Comparison of ENCODE assay signal across 17 cellular contexts in genomic region chr3:133536635-133536980, GRCh38. TPM values are rescaled to one million over a fixed set of nuclear protein-coding genes. Genes with fewer than 3 reads are reported as not detected.
A peak's percentile ranks its signal among the peaks of the same experiment; 100 is the strongest.
DNase-seq lines count a peak whose midpoint lies in the region; ATAC-seq, FAIRE-seq and TF ChIP-seq lines count a peak whose summit lies in the region.
"Had no signal": no experiment of that assay in that cellular context is flagged by ENCODE, and none has a peak within 500 bp of the region (broad histone marks: within the 10 kb centered on the region; RNA-seq: fewer than 3 reads in every experiment).

No MANE protein-coding gene starts in this region.

- H2AK9ac ChIP-seq in IMR-90 (replicated peaks; ENCODE audit: low read depth, low read length, poor library complexity), result peak overlapping the region; percentile 17

- no peaks in the 10 kb centered on the region for H3K4me1 Mint-ChIP-seq in activated CD4-positive, alpha-beta T cell treated with anti-CD3 and anti-CD28 coated beads for 36 hours
- H3K4me1 Mint-ChIP-seq: CD4-positive, CD25-positive, alpha-beta regulatory T cell had no signal

- peak overlapping the region; percentile 70 for H3K23ac ChIP-seq in IMR-90 (ENCODE audit: low read depth, low read length)

- H3K9me3 ChIP-seq in IMR-90 (ENCODE audit: control insufficient read depth, insufficient read depth, low read length), result 0 out of 2 replicates have a peak, but pooled peaks cover 2% of the 10 kb centered on the region
- no peaks in the 10 kb centered on the region for H3K9me3 ChIP-seq in adrenal gland (replicated peaks in 1 of 3)
- no peaks in the 10 kb centered on the region for H3K9me3 ChIP-seq in right lobe of liver
- H3K9me3 ChIP-seq in spleen, result peaks cover 0 to 16% (median 8%) of the 10 kb centered on the region in 8 donors

- peaks cover 0 to 3% of the 10 kb centered on the region in 2 experiments; a peak in 1 of 4 replicates for H3K79me1 ChIP-seq in IMR-90 (ENCODE audit: low read depth in 1 of 2, low read length in 2 of 2)

- peak overlapping the region; percentile 68 for H2AFZ ChIP-seq in IMR-90 (replicated peaks; ENCODE audit: low read length, poor library complexity)

- H3K9me3 Mint-ChIP-seq in activated CD4-positive, alpha-beta T cell treated with anti-CD3 and anti-CD28 coated beads for 36 hours (ENCODE audit: low read depth), result no peaks in the 10 kb centered on the region
- H3K9me3 Mint-ChIP-seq: effector memory CD8-positive, alpha-beta T cell had no signal

- in situ Hi-C loops in IMR-90 (cut with MboI; ENCODE audit: low sequenced_read_pairs), result no loop called here

- FAIRE-seq in GM12891 (lab: Jason Lieb, UNC), result no peak
- FAIRE-seq: bronchial epithelial cell had no signal

- peak overlapping the region; percentile 87 for H2BK5ac ChIP-seq in IMR-90 (ENCODE audit: low read depth, low read length, poor library complexity, severe bottlenecking)

- POLR2A ChIA-PET in IMR-90 (lab: Charles Lee; ENCODE audit: unreplicated experiment), result interaction anchor here (0.7 kb wide), 1 partner anchor 34 kb away, joined by 4 read pairs; no protein-coding TSS in a partner anchor
- POLR2A ChIA-PET in activated CD4-positive, alpha-beta T cell treated with anti-CD3 and anti-CD28 coated beads for 36 hours (lab: Charles Lee), result no interaction called here

- TF ChIP-seq CTCF in IMR-90 (conservative IDR thresholded peaks at IDR 0.05; ENCODE audit: low read depth, low read length), result no peak
- no peak for TF ChIP-seq CTCF in adrenal gland (IDR thresholded peaks at IDR 0.05)
- TF ChIP-seq CTCF in right lobe of liver (IDR thresholded peaks at IDR 0.05), result no peak
- no peak for TF ChIP-seq CTCF in spleen (IDR thresholded peaks at IDR 0.05 in 8 of 11, conservative IDR thresholded peaks at IDR 0.05 in 3 of 11)

- H4K5ac ChIP-seq in IMR-90 (ENCODE audit: low read depth, low read length), result peak overlapping the region; percentile 68

- H3K27ac Mint-ChIP-seq in activated CD4-positive, alpha-beta T cell treated with anti-CD3 and anti-CD28 coated beads for 36 hours, result no peak overlapping the region
- H3K27ac Mint-ChIP-seq: CD4-positive, CD25-positive, alpha-beta regulatory T cell; effector memory CD8-positive, alpha-beta T cell; stimulated activated naive CD8-positive, alpha-beta T cell treated with anti-CD3 and anti-CD28 coated beads, Interleukin-15, Interleukin-2, amounts not matched to agents 100 ng/mL and 50 ng/mL, for 24 hours had no signal

- WGBS in IMR-90 (ENCODE audit: extremely low coverage in 2 of 2, insufficient read length in 1 of 2), 2 experiments, result no CpG with 5 or more reads among the region's 1 CpG
- WGBS in adrenal gland, 4 donors, result 71 to 85% (median 76%) methylated on average over 1 of the region's 1 CpG
- 86% methylated on average over 1 of the region's 1 CpG for WGBS in right lobe of liver (ENCODE audit: insufficient coverage, low coverage, low lambda C conversion rate, missing lambda C conversion rate)
- WGBS in spleen, 5 donors, result 50 to 100% (median 85%) methylated on average over 1 of the region's 1 CpG

- H3K4me1 ChIP-seq in IMR-90 (ENCODE audit: control insufficient read depth, insufficient read depth, low read length) (peaks cover 29% of the 10 kb centered on the region), adrenal gland (replicated peaks in 1 of 2) (peaks cover 16 to 17% of the 10 kb centered on the region in 2 donors), right lobe of liver (peaks cover 0 to 32% (median 11%) of the 10 kb centered on the region in 4 donors), spleen (peaks cover 0 to 31% (median 26%) of the 10 kb centered on the region in 6 donors)

- H4K91ac ChIP-seq in IMR-90 (ENCODE audit: insufficient read depth, low read depth, low read length), result peak overlapping the region; percentile 79

- BruUV-seq in IMR-90 (replicated peaks; lab: Mats Ljungman, UMichigan), result no TSS peak

- DNase-seq in IMR-90, result no peak
- no peak for DNase-seq in adrenal gland
- no peak for DNase-seq in right lobe of liver
- no peak for DNase-seq in spleen
- DNase-seq in LoVo (ENCODE audit: low spot score), result no peak
- DNase-seq in GM12891 (ENCODE audit: insufficient read length, low spot score), result no peak
- DNase-seq in cerebellar nuclear complex (lab: John Stamatoyannopoulos, UW), result no peak
- no peak for DNase-seq in activated CD4-positive, alpha-beta T cell treated with anti-CD3 and anti-CD28 coated beads for 36 hours
- DNase-seq: activated CD4-positive, CD25-positive, alpha-beta regulatory T cell treated with anti-CD3 and anti-CD28 coated beads, Interleukin-2, amount 50 U/mL, for 72 hours; activated gamma-delta T cell; CD4-positive, CD25-positive, alpha-beta regulatory T cell; effector memory CD8-positive, alpha-beta T cell; NCI-H1417 treated with DMSO at 0.1 percent for 48 hours; occipital lobe; T-helper 1 cell had no signal

- peak; percentile 59 for ATAC-seq in IMR-90 (ENCODE audit: low read depth)
- ATAC-seq in right lobe of liver, result no peak
- ATAC-seq in activated CD4-positive, alpha-beta T cell treated with anti-CD3 and anti-CD28 coated beads for 36 hours, result no peak
- ATAC-seq: effector memory CD8-positive, alpha-beta T cell had no signal

- H3K14ac ChIP-seq in IMR-90 (replicated peaks; ENCODE audit: low read depth, low read length), result peak overlapping the region; percentile 94

- CTCF ChIA-PET in IMR-90 (lab: Yijun Ruan, JAX), result interaction anchor here (0.7 to 1.3 kb wide), 4 partner anchors 11 to 37 kb away, joined by 3 to 4 read pairs (median 4); partner anchors contain the start of gene CDV3
- CTCF ChIA-PET in activated CD4-positive, alpha-beta T cell treated with anti-CD3 and anti-CD28 coated beads for 36 hours (lab: Charles Lee), result no interaction called here

- no peaks in the 10 kb centered on the region for H3K36me3 Mint-ChIP-seq in activated CD4-positive, alpha-beta T cell treated with anti-CD3 and anti-CD28 coated beads for 36 hours (ENCODE audit: low read depth)
- H3K36me3 Mint-ChIP-seq: CD4-positive, CD25-positive, alpha-beta regulatory T cell had no signal

- no peaks in the 10 kb centered on the region for H3K36me3 ChIP-seq in IMR-90 (ENCODE audit: control insufficient read depth, insufficient read depth, low read length)
- no peaks in the 10 kb centered on the region for H3K36me3 ChIP-seq in adrenal gland (replicated peaks in 1 of 2)
- no peaks in the 10 kb centered on the region for H3K36me3 ChIP-seq in right lobe of liver
- no peaks in the 10 kb centered on the region for H3K36me3 ChIP-seq in spleen

- H3K18ac ChIP-seq in IMR-90 (ENCODE audit: low read depth, low read length), result peak overlapping the region; percentile 93

- H4K8ac ChIP-seq in IMR-90 (ENCODE audit: low read depth in 2 of 2, low read length in 2 of 2), result peak overlapping the region; percentile 28 to 78; a peak in 3 of 4 replicates

- H4K20me1 ChIP-seq in IMR-90 (ENCODE audit: insufficient read depth, low read length), result no peaks in the 10 kb centered on the region

- no peaks in the 10 kb centered on the region for H3K27me3 Mint-ChIP-seq in activated CD4-positive, alpha-beta T cell treated with anti-CD3 and anti-CD28 coated beads for 36 hours
- H3K27me3 Mint-ChIP-seq: CD4-positive, CD25-positive, alpha-beta regulatory T cell; stimulated activated naive CD8-positive, alpha-beta T cell treated with anti-CD3 and anti-CD28 coated beads, Interleukin-15, Interleukin-2, amounts not matched to agents 100 ng/mL and 50 ng/mL, for 24 hours had no signal

- peak overlapping the region; percentile 3; the same call in 1 of the 2 replicates for H3K9ac ChIP-seq in IMR-90 (ENCODE audit: low read depth, low read length)

- H3K56ac ChIP-seq in IMR-90 (ENCODE audit: extremely low read depth, insufficient read depth, low read length), result peak overlapping the region; percentile 54; the same call in 1 of the 2 replicates

- TF ChIP-seq POLR2A in IMR-90 (IDR thresholded peaks at IDR 0.05; ENCODE audit: low read depth, low read length) (no peak), adrenal gland (IDR thresholded peaks at IDR 0.05) (no peak), right lobe of liver (IDR thresholded peaks at IDR 0.05) (no peak), spleen (IDR thresholded peaks at IDR 0.05) (no peak), GM12891 (IDR thresholded peaks at IDR 0.05; ENCODE audit: low read depth, low read length) (no peak)

- no peak overlapping the region for H3K4me3 Mint-ChIP-seq in activated CD4-positive, alpha-beta T cell treated with anti-CD3 and anti-CD28 coated beads for 36 hours
- H3K4me3 Mint-ChIP-seq: CD4-positive, CD25-positive, alpha-beta regulatory T cell; effector memory CD8-positive, alpha-beta T cell; stimulated activated naive CD8-positive, alpha-beta T cell treated with anti-CD3 and anti-CD28 coated beads, Interleukin-15, Interleukin-2, amounts not matched to agents 100 ng/mL and 50 ng/mL, for 24 hours had no signal

- intact Hi-C loops in IMR-90 (cut with micrococcal nuclease), result loop anchor here (1.0 kb wide), 1 partner anchor 37 kb away; the partner anchor contains the start of gene CDV3
- intact Hi-C loops in adrenal gland (cut with DNase I), result no loop called here
- intact Hi-C loops in right lobe of liver (cut with DNase I), result no loop called here
- intact Hi-C loops in spleen (cut with DNase I; ENCODE audit: low total_unique reads), result no loop called here
- intact Hi-C loops in activated CD4-positive, alpha-beta T cell treated with anti-CD3 and anti-CD28 coated beads for 36 hours (cut with DNase I, micrococcal nuclease), result no loop called here

- peak overlapping the region; percentile 94 for H2BK120ac ChIP-seq in IMR-90 (ENCODE audit: low read depth, low read length)

- H3K9me1 ChIP-seq in IMR-90 (ENCODE audit: insufficient read depth, low read length), result peaks cover 25% of the 10 kb centered on the region

- TF ChIP-seq RAD21 in IMR-90 (IDR thresholded peaks at IDR 0.05; ENCODE audit: low read length), result no peak

- H2BK20ac ChIP-seq in IMR-90 (ENCODE audit: low read depth, low read length), result peak overlapping the region; percentile 89

- dilution Hi-C loops in IMR-90 (cut with HindIII; ENCODE audit: low sequenced_read_pairs, unreplicated experiment), result no loop called here

- H3K27me3 ChIP-seq in IMR-90 (ENCODE audit: control insufficient read depth, insufficient read depth, low read length) (no peaks in the 10 kb centered on the region), adrenal gland (no peaks in the 10 kb centered on the region), right lobe of liver (no peaks in the 10 kb centered on the region), spleen (replicated peaks in 1 of 7) (no peaks in the 10 kb centered on the region)

- peak overlapping the region; percentile 93 for H3K4ac ChIP-seq in IMR-90 (ENCODE audit: low read depth, low read length)

- H3K4me3 ChIP-seq in IMR-90 (ENCODE audit: insufficient read depth, low read depth, low read length), result no peak overlapping the region
- no peak overlapping the region for H3K4me3 ChIP-seq in adrenal gland
- no peak overlapping the region for H3K4me3 ChIP-seq in right lobe of liver
- no peak overlapping the region for H3K4me3 ChIP-seq in spleen

- peak overlapping the region; percentile 87 for H2AK5ac ChIP-seq in IMR-90 (ENCODE audit: low read depth, low read length)

- peak overlapping the region; percentile 90 for H3K27ac ChIP-seq in IMR-90 (ENCODE audit: insufficient read depth, low read length)
- peak overlapping the region in 3 of 5 donors; percentile 31 to 63 (median 57) for H3K27ac ChIP-seq in adrenal gland
- H3K27ac ChIP-seq in right lobe of liver, result peak overlapping the region; percentile 61 to 81 (median 67)
- H3K27ac ChIP-seq in spleen, result peak overlapping the region; percentile 28 to 78 (median 70)

- peak overlapping the region; percentile 83; the same call in 2 of the 3 replicates for H2BK15ac ChIP-seq in IMR-90 (ENCODE audit: low read depth, low read length)

- peak overlapping the region; percentile 50 for H3K4me2 ChIP-seq in IMR-90 (ENCODE audit: low read depth, low read length)

RNA-seq across cellular contexts. Expression of gene CDV3, which starts 36.9 kb away (rescaled TPM):
- 120 and 189 TPM in 2 replicates for total RNA-seq in IMR-90 (2012; rRNA removed)
- 78.1 and 93.6 TPM in 2 replicates for polyA plus RNA-seq in IMR-90 (2012; rRNA removed)
- polyA plus RNA-seq in IMR-90 (2012; cell fraction: cytosol; rRNA removed), result 11.2 and 14.0 TPM in 2 replicates
- 3.2 and 36.9 TPM in 2 replicates for polyA plus RNA-seq in IMR-90 (2012; cell fraction: nucleus; rRNA removed; ENCODE audit: low replicate concordance)
- total RNA-seq in adrenal gland, result 100 to 1,000 TPM in 6 of 8 donors, 10 to 100 TPM in 2; 71.1 to 236 (median 124) TPM
- polyA plus RNA-seq in adrenal gland, result 100 to 1,000 TPM in 1 of 3 donors, 10 to 100 TPM in 2; 30.8 to 309 (median 36.7) TPM
- 100 to 1,000 TPM in 1 of 6 experiments, 10 to 100 TPM in 5; 61.3 to 104 (median 81.3) TPM for total RNA-seq in right lobe of liver
- 100 to 1,000 TPM; 190 to 253 (median 218) TPM for total RNA-seq in spleen
- polyA plus RNA-seq in spleen, result 100 to 1,000 TPM in 1 of 3 donors, 10 to 100 TPM in 2; 68.1 to 125 (median 91.2) TPM
- polyA plus RNA-seq in GM12891 (2012; ENCODE audit: low read depth, missing spikeins), result 92.2 TPM
- 100 to 1,000 TPM; 204 to 221 TPM for total RNA-seq in activated CD4-positive, alpha-beta T cell treated with anti-CD3 and anti-CD28 coated beads for 36 hours
